ENCODE assay signal across 15 cellular contexts in genomic region chr22:47816121-47816915, GRCh38.
DNase-seq lines count a peak whose midpoint lies in the region; ATAC-seq and TF ChIP-seq lines count a peak whose summit lies in the region.
"Had no signal": no experiment of that assay in that cellular context is flagged by ENCODE, and none has a peak within 500 bp of the region (broad histone marks: within the 10 kb centered on the region; RNA-seq: fewer than 3 reads in every experiment).

No MANE protein-coding gene starts in this region.

- H3K27ac ChIP-seq in osteoblast (ENCODE audit: low read depth, low read length) = no peak overlapping the region
- H3K27ac ChIP-seq: 22Rv1 had no signal

- no peak overlapping the region for H3K4me2 ChIP-seq in osteoblast (ENCODE audit: insufficient read depth, low read length)

- H3K27me3 Mint-ChIP-seq in T-helper 2 cell treated with Interferon-gamma antibody and Interleukin-4, amounts not matched to agents 5 μg/mL and 100 μg/mL, for 36 hours (ENCODE audit: low read depth) = no peaks in the 10 kb centered on the region

- H3K4me1 Mint-ChIP-seq in T-helper 2 cell treated with Interferon-gamma antibody and Interleukin-4, amounts not matched to agents 5 μg/mL and 100 μg/mL, for 36 hours (ENCODE audit: low read depth) = no peaks in the 10 kb centered on the region
- H3K4me1 Mint-ChIP-seq: CD14-positive monocyte had no signal

- H3K4me3 Mint-ChIP-seq in T-helper 2 cell treated with Interferon-gamma antibody and Interleukin-4, amounts not matched to agents 5 μg/mL and 100 μg/mL, for 36 hours = no peak overlapping the region
- H3K4me3 Mint-ChIP-seq: CD14-positive monocyte; CD8-positive, alpha-beta T cell; HFFc6 had no signal

- no peak overlapping the region for H3K4me3 ChIP-seq in osteoblast (ENCODE audit: insufficient read depth, low read length)

- ATAC-seq in HG03045 (IDR thresholded peaks at IDR 0.05; ENCODE audit: unreplicated experiment) = no peak
- ATAC-seq: CD8-positive, alpha-beta T cell; HepG2 had no signal

- no peaks in the 10 kb centered on the region for H4K20me1 ChIP-seq in osteoblast (ENCODE audit: insufficient read depth, low read length)

- peaks cover 21% of the 10 kb centered on the region for H3K9me3 Mint-ChIP-seq in T-helper 2 cell treated with Interferon-gamma antibody and Interleukin-4, amounts not matched to agents 5 μg/mL and 100 μg/mL, for 36 hours

- no peaks in the 10 kb centered on the region for H3K36me3 ChIP-seq in osteoblast (ENCODE audit: insufficient read depth, low read length)

- no peaks in the 10 kb centered on the region for H3K4me1 ChIP-seq in osteoblast (ENCODE audit: insufficient read depth, low read length)

- H3K27ac Mint-ChIP-seq in T-helper 2 cell treated with Interferon-gamma antibody and Interleukin-4, amounts not matched to agents 5 μg/mL and 100 μg/mL, for 36 hours = no peak overlapping the region
- H3K27ac Mint-ChIP-seq: CD14-positive monocyte; CD8-positive, alpha-beta T cell; HFFc6 had no signal

- no peaks in the 10 kb centered on the region for H3K79me2 ChIP-seq in osteoblast (ENCODE audit: insufficient read depth, low read length)

- no peak overlapping the region for H2AFZ ChIP-seq in osteoblast (ENCODE audit: low read length)

- TF ChIP-seq CTCF in osteoblast (IDR thresholded peaks at IDR 0.05; ENCODE audit: extremely low read depth, low read depth, low read length) = no peak

- no peaks in the 10 kb centered on the region for H3K27me3 ChIP-seq in osteoblast (ENCODE audit: insufficient read depth, low read length)

- no peaks in the 10 kb centered on the region for H3K36me3 Mint-ChIP-seq in T-helper 2 cell treated with Interferon-gamma antibody and Interleukin-4, amounts not matched to agents 5 μg/mL and 100 μg/mL, for 36 hours (ENCODE audit: low read depth)
- H3K36me3 Mint-ChIP-seq: CD14-positive monocyte; CD8-positive, alpha-beta T cell had no signal

- DNase-seq in activated CD8-positive, alpha-beta memory T cell treated with anti-CD3 and anti-CD28 coated beads for 24 hours = peak; percentile 26
- DNase-seq in activated CD8-positive, alpha-beta memory T cell treated with anti-CD3 and anti-CD28 coated beads, Interleukin-2, amount 50 U/mL, for 4 hours = no peak
- peak; percentile 1 for DNase-seq in activated CD8-positive, alpha-beta memory T cell treated with anti-CD3 and anti-CD28 coated beads, Interleukin-2, amount 50 U/mL, for 48 hours
- DNase-seq in osteoblast (ENCODE audit: insufficient read length, low spot score, missing footprints) = peak; percentile 36
- DNase-seq in GM03348 (ENCODE audit: low spot score) = no peak
- DNase-seq in T-helper 2 cell treated with Interferon-gamma antibody and Interleukin-4, amounts not matched to agents 5 μg/mL and 100 μg/mL, for 36 hours (ENCODE audit: low spot score) = no peak
- DNase-seq: COR-L47, GF-D8, HCEC 1CT, HFFc6 had no signal

- H3K9me3 ChIP-seq in osteoblast (ENCODE audit: low read depth, low read length) = peaks cover 6% of the 10 kb centered on the region

Comparison
In these comparisons a context has a peak if more than half of its experiments do, and no peak if none do; other contexts are left out.
1. DNase-seq: peak in activated CD8-positive, alpha-beta memory T cell treated with anti-CD3 and anti-CD28 coated beads for 24 hours (single experiment), activated CD8-positive, alpha-beta memory T cell treated with anti-CD3 and anti-CD28 coated beads, Interleukin-2, amount 50 U/mL, for 48 hours (single experiment) and osteoblast (single experiment); none in activated CD8-positive, alpha-beta memory T cell treated with anti-CD3 and anti-CD28 coated beads, Interleukin-2, amount 50 U/mL, for 4 hours (single experiment), GM03348 (single experiment) and T-helper 2 cell treated with Interferon-gamma antibody and Interleukin-4, amounts not matched to agents 5 μg/mL and 100 μg/mL, for 36 hours (single experiment).